26 cellular contexts compared by ENCODE assay signal in genomic region chr3:50564321-50564720, GRCh38.
"Had no signal": no experiment of that assay in that cellular context is flagged by ENCODE, and none has a peak within 500 bp of the region (broad histone marks: within the 10 kb centered on the region; RNA-seq: fewer than 3 reads in every experiment).

No MANE protein-coding gene starts in this region.

- H3K36me3 ChIP-seq: SJSA1, WERI-Rb-1 had no signal

- H3K9me3 ChIP-seq: body of pancreas, SJSA1, SK-N-SH had no signal

- H3K4me3 ChIP-seq: body of pancreas, SJSA1 had no signal

- H3K9me3 Mint-ChIP-seq: activated naive CD4-positive, alpha-beta T cell treated with anti-CD3 and anti-CD28 coated beads, Interleukin-2, amount 10 ng/mL, durations not matched to agents 7 days and 5 days; activated T-cell treated with anti-CD3 and anti-CD28 coated beads, Interleukin-2, amount 50 U/mL, for 72 hours; IgD-negative memory B cell; T-helper 1 cell treated with Interleukin-12 subunit alpha and Interleukin-12 subunit beta and Interleukin-4 antibody, amounts not matched to agents 30 μg/mL and 1 μg/mL, for 36 hours had no signal

- H3K27me3 Mint-ChIP-seq: activated naive CD4-positive, alpha-beta T cell treated with anti-CD3 and anti-CD28 coated beads, Interleukin-2, amount 10 ng/mL, durations not matched to agents 7 days and 5 days; activated naive CD8-positive, alpha-beta T cell; IgD-negative memory B cell had no signal

- ATAC-seq: activated T-cell treated with anti-CD3 and anti-CD28 coated beads, Interleukin-2, amount 50 U/mL, for 72 hours; body of pancreas; Panc1 had no signal

- H3K4me3 Mint-ChIP-seq: activated naive CD4-positive, alpha-beta T cell treated with anti-CD3 and anti-CD28 coated beads, Interleukin-2, amount 10 ng/mL, durations not matched to agents 7 days and 5 days; activated naive CD8-positive, alpha-beta T cell; activated T-cell treated with anti-CD3 and anti-CD28 coated beads, Interleukin-2, amount 50 U/mL, for 72 hours; T-helper 1 cell treated with Interleukin-12 subunit alpha and Interleukin-12 subunit beta and Interleukin-4 antibody, amounts not matched to agents 30 μg/mL and 1 μg/mL, for 36 hours had no signal

- H3K27me3 ChIP-seq: body of pancreas, SJSA1 had no signal

- H3K9ac ChIP-seq: SK-N-SH had no signal

- H3K36me3 Mint-ChIP-seq: activated naive CD8-positive, alpha-beta T cell; IgD-negative memory B cell had no signal

- H3K27ac Mint-ChIP-seq: activated naive CD4-positive, alpha-beta T cell treated with anti-CD3 and anti-CD28 coated beads, Interleukin-2, amount 10 ng/mL, durations not matched to agents 7 days and 5 days; activated naive CD8-positive, alpha-beta T cell; activated T-cell treated with anti-CD3 and anti-CD28 coated beads, Interleukin-2, amount 50 U/mL, for 72 hours; T-helper 1 cell treated with Interleukin-12 subunit alpha and Interleukin-12 subunit beta and Interleukin-4 antibody, amounts not matched to agents 30 μg/mL and 1 μg/mL, for 36 hours had no signal

- DNase-seq: activated CD4-positive, alpha-beta T cell treated with anti-CD3 and anti-CD28 coated beads for 1 hour; activated CD4-positive, alpha-beta T cell treated with anti-CD3 and anti-CD28 coated beads for 48 hours; activated CD4-positive, alpha-beta T cell treated with anti-CD3 and anti-CD28 coated beads, Interleukin-2, amount 50 U/mL, for 4 hours; activated CD4-positive, CD25-positive, alpha-beta regulatory T cell; activated effector memory CD4-positive, alpha-beta T cell treated with Interleukin-2 at 50 U/mL for 16 hours; activated naive CD4-positive, alpha-beta T cell treated with anti-CD3 and anti-CD28 coated beads, Interleukin-2, amount 10 ng/mL, durations not matched to agents 7 days and 5 days; activated T-cell treated with anti-CD3 and anti-CD28 coated beads, Interleukin-2, amount 50 U/mL, for 1 hour; activated T-cell treated with anti-CD3 and anti-CD28 coated beads, Interleukin-2, amount 50 U/mL, for 72 hours; body of pancreas; Karpas-422; KBM-7; NCI-H1105; NCI-H1417 treated with DMSO at 0.1 percent for 48 hours; NCI-H187 treated with DMSO at 0.1 percent for 48 hours; NCI-H2081; NCI-H226; NCI-H524 treated with DMSO at 0.1 percent for 48 hours; SHP77 treated with DMSO at 0.1 percent for 48 hours; SK-N-SH; T1000; WERI-Rb-1 had no signal

- H3K27ac ChIP-seq: body of pancreas, SJSA1, WERI-Rb-1 had no signal

- H3K4me2 ChIP-seq: SK-N-SH had no signal
